In genomic region chr13:40996433-40997095, GRCh38 we compare ENCODE assay signal across 11 cellular contexts. TPM values are rescaled to one million over a fixed set of nuclear protein-coding genes. Genes with fewer than 3 reads are reported as not detected.
DNase-seq lines count a peak whose midpoint lies in the region; ATAC-seq, FAIRE-seq and TF ChIP-seq lines count a peak whose summit lies in the region.
"Had no signal": no experiment of that assay in that cellular context is flagged by ENCODE, and none has a peak within 500 bp of the region (broad histone marks: within the 10 kb centered on the region; RNA-seq: fewer than 3 reads in every experiment).

No MANE protein-coding gene starts in this region.

- H3K27me3 Mint-ChIP-seq in activated naive CD4-positive, alpha-beta T cell treated with anti-CD3 and anti-CD28 coated beads, Interleukin-2, amount 10 ng/mL, durations not matched to agents 7 days and 5 days, result no peaks in the 10 kb centered on the region
- no peaks in the 10 kb centered on the region for H3K27me3 Mint-ChIP-seq in stimulated activated naive B cell treated with anti-CD40 and anti-IgM and Interleukin-4, amounts not matched to agents 10 μg/mL and 1 μg/mL and 100 μg/mL, for 72 hours

- no peak for DNase-seq in activated naive CD4-positive, alpha-beta T cell treated with anti-CD3 and anti-CD28 coated beads, Interleukin-2, amount 10 ng/mL, durations not matched to agents 7 days and 5 days
- DNase-seq in activated naive CD4-positive, alpha-beta T cell treated with Interleukin-2 at 50 U/mL for 16 hours, result no peak
- DNase-seq in OCI-M1 (lab: John Stamatoyannopoulos, UW) (peak; percentile 58), K562 (ENCODE audit: extremely low read depth in 1 of 4, low spot score in 3 of 4) (no peak), erythroblast (lab: John Stamatoyannopoulos, UW) (no peak)
- DNase-seq in stimulated activated naive B cell treated with anti-CD40 and anti-IgM and Interleukin-4, amounts not matched to agents 10 μg/mL and 1 μg/mL and 100 μg/mL, for 72 hours, result no peak
- DNase-seq in activated CD4-positive, CD25-positive, alpha-beta regulatory T cell treated with anti-CD3 and anti-CD28 coated beads, Interleukin-2, amount 50 U/mL, for 72 hours, result no peak
- DNase-seq: effector CD4-positive, alpha-beta T cell; NCI-H1930; psoas muscle had no signal

- TF ChIP-seq POLR2A in K562 (conservative IDR thresholded peaks at IDR 0.05) (no peak), erythroblast (IDR thresholded peaks at IDR 0.05; ENCODE audit: low read length) (no peak)

- no peak for FAIRE-seq in K562 (lab: Jason Lieb, UNC)

- no peaks in the 10 kb centered on the region for H3K9me3 Mint-ChIP-seq in activated naive CD4-positive, alpha-beta T cell treated with anti-CD3 and anti-CD28 coated beads, Interleukin-2, amount 10 ng/mL, durations not matched to agents 7 days and 5 days
- no peaks in the 10 kb centered on the region for H3K9me3 Mint-ChIP-seq in stimulated activated naive B cell treated with anti-CD40 and anti-IgM and Interleukin-4, amounts not matched to agents 10 μg/mL and 1 μg/mL and 100 μg/mL, for 72 hours

- H3K4me1 Mint-ChIP-seq in activated naive CD4-positive, alpha-beta T cell treated with anti-CD3 and anti-CD28 coated beads, Interleukin-2, amount 10 ng/mL, durations not matched to agents 7 days and 5 days, result peaks cover 83% of the 10 kb centered on the region
- H3K4me1 Mint-ChIP-seq in stimulated activated naive B cell treated with anti-CD40 and anti-IgM and Interleukin-4, amounts not matched to agents 10 μg/mL and 1 μg/mL and 100 μg/mL, for 72 hours, result peaks cover 44 to 71% of the 10 kb centered on the region in 2 donors

- 68% methylated on average over 3 of the region's 5 CpGs for WGBS in K562 (ENCODE audit: insufficient coverage, low coverage, missing lambda C conversion rate)

- no peak overlapping the region for H3K9ac ChIP-seq in K562 (ENCODE audit: insufficient read depth in 1 of 2, low read depth in 2 of 2, low read length in 2 of 2)

- H4K20me1 ChIP-seq in K562 (replicated peaks; ENCODE audit: control insufficient read depth, insufficient read depth, low read length), result no peaks in the 10 kb centered on the region; the same call in 1 of the 2 replicates

- no peak for TF ChIP-seq RAD21 in K562 (CRISPR knock-in tag; conservative IDR thresholded peaks at IDR 0.05 in 1 of 2, IDR thresholded peaks at IDR 0.05 in 1 of 2)

- H3K4me2 ChIP-seq in K562 (ENCODE audit: insufficient read depth, low read length), result no peak overlapping the region

- H3K27ac Mint-ChIP-seq in activated naive CD4-positive, alpha-beta T cell treated with anti-CD3 and anti-CD28 coated beads, Interleukin-2, amount 10 ng/mL, durations not matched to agents 7 days and 5 days, result peak overlapping the region; percentile 68
- peak overlapping the region; percentile 10 for H3K27ac Mint-ChIP-seq in stimulated activated naive B cell treated with anti-CD40 and anti-IgM and Interleukin-4, amounts not matched to agents 10 μg/mL and 1 μg/mL and 100 μg/mL, for 72 hours

- in situ Hi-C loops in K562 (cut with MboI), result no loop called here

- peaks cover 99% of the 10 kb centered on the region for H3K79me2 ChIP-seq in K562 (ENCODE audit: control insufficient read depth, insufficient read depth, low read length)

- H3K9me3 ChIP-seq in K562 (replicated peaks; ENCODE audit: control insufficient read depth, insufficient read depth, low read depth, low read length), result peaks cover under 1% of the 10 kb centered on the region; the same call in 1 of the 2 replicates
- H3K9me3 ChIP-seq: psoas muscle had no signal

- H3K27me3 ChIP-seq in K562 (ENCODE audit: control insufficient read depth in 2 of 2, insufficient read depth in 2 of 2, low read length in 2 of 2), result no peaks in the 10 kb centered on the region

- POLR2A ChIA-PET in K562 (lab: Yijun Ruan, JAX), result no interaction called here

- no TSS peak for BruUV-seq in K562 (replicated peaks; lab: Mats Ljungman, UMichigan)

- H3K4me1 ChIP-seq in K562 (replicated peaks in 1 of 2; ENCODE audit: control insufficient read depth in 2 of 2, insufficient read depth in 2 of 2, low read length in 2 of 2), result peaks cover 0 to 25% of the 10 kb centered on the region in 2 experiments; a peak in 3 of 5 replicates

- H3K4me3 ChIP-seq in K562, result no peak overlapping the region
- H3K4me3 ChIP-seq: psoas muscle had no signal

- ATAC-seq in K562 (peak; percentile 43; the same call in 2 of the 3 replicates), GM21717 (IDR thresholded peaks at IDR 0.05; ENCODE audit: unreplicated experiment) (no peak)
- ATAC-seq in stimulated activated naive B cell treated with anti-CD40 and anti-IgM and Interleukin-4, amounts not matched to agents 10 μg/mL and 1 μg/mL and 100 μg/mL, for 72 hours (replicated peaks), result peak; percentile 39 to 41
- ATAC-seq: psoas muscle had no signal

- no peak overlapping the region for H3K4me3 Mint-ChIP-seq in activated naive CD4-positive, alpha-beta T cell treated with anti-CD3 and anti-CD28 coated beads, Interleukin-2, amount 10 ng/mL, durations not matched to agents 7 days and 5 days
- peak overlapping the region in 1 of 2 donors; percentile 35 for H3K4me3 Mint-ChIP-seq in stimulated activated naive B cell treated with anti-CD40 and anti-IgM and Interleukin-4, amounts not matched to agents 10 μg/mL and 1 μg/mL and 100 μg/mL, for 72 hours

- no peak overlapping the region for H2AFZ ChIP-seq in K562 (ENCODE audit: low read depth, low read length)

- H3K9me1 ChIP-seq in K562 (ENCODE audit: control insufficient read depth, insufficient read depth, low read length), result no peaks in the 10 kb centered on the region

- peaks cover 55% of the 10 kb centered on the region for H3K36me3 Mint-ChIP-seq in activated naive CD4-positive, alpha-beta T cell treated with anti-CD3 and anti-CD28 coated beads, Interleukin-2, amount 10 ng/mL, durations not matched to agents 7 days and 5 days
- H3K36me3 Mint-ChIP-seq in stimulated activated naive B cell treated with anti-CD40 and anti-IgM and Interleukin-4, amounts not matched to agents 10 μg/mL and 1 μg/mL and 100 μg/mL, for 72 hours, result peaks cover 28 to 42% of the 10 kb centered on the region in 2 donors

- intact Hi-C loops in K562 (cut with micrococcal nuclease), result no loop called here

- H3K27ac ChIP-seq in K562 (ENCODE audit: extremely low read depth, low read depth, low read length), result 0 out of 3 replicates have a peak overlapping the region, but pooled peaks have one; percentile 16
- H3K27ac ChIP-seq: psoas muscle had no signal

- TF ChIP-seq CTCF in K562 (IDR thresholded peaks at IDR 0.05 in 2 of 3, conservative IDR thresholded peaks at IDR 0.05 in 1 of 3; ENCODE audit: insufficient read depth in 2 of 3, low read depth in 1 of 3, low read length in 3 of 3), result no peak

- TF ChIP-seq EP300 in K562 (IDR thresholded peaks at IDR 0.05; ENCODE audit: low read length), result no peak

- peaks cover 41% of the 10 kb centered on the region for H3K36me3 ChIP-seq in K562 (ENCODE audit: control insufficient read depth, insufficient read depth, low read length)

- CTCF ChIA-PET in activated naive CD4-positive, alpha-beta T cell treated with anti-CD3 and anti-CD28 coated beads, Interleukin-2, amount 10 ng/mL, durations not matched to agents 7 days and 5 days (lab: Charles Lee), result no interaction called here
- CTCF ChIA-PET in K562 (lab: Yijun Ruan, JAX; ENCODE audit: low intra/inter-chr PET ratio), result no interaction called here

RNA-seq across cellular contexts. Expression of gene ELF1, which starts 22.6 kb away (rescaled TPM):
- 23.9 and 37.6 TPM in 2 replicates for total RNA-seq in K562 (2011; cell fraction: chromatin; rRNA removed; ENCODE audit: low replicate concordance)
- total RNA-seq in K562 (2011; cell fraction: nucleolus; rRNA removed), result 21.8 and 23.3 TPM in 2 replicates
- 22.6 and 28.2 TPM in 2 replicates for total RNA-seq in K562 (2011; cell fraction: nucleoplasm; rRNA removed)
- total RNA-seq in K562 (2014; rRNA removed) (25.3 and 27.6 TPM in 2 replicates), K562 (2014; rRNA removed; fragmentation: Illumina TruSeq; extraction: Trizol) (33.4 and 42.4 TPM in 2 replicates), K562 (2015; rRNA removed; fragmentation: Illumina TruSeq; extraction: Trizol) (27.6 and 30.4 TPM in 2 replicates), K562 (2021) (37.5 and 46.6 TPM in 2 replicates)
- polyA plus RNA-seq in K562 (2011; rRNA removed) (35.2 and 35.5 TPM in 2 replicates), K562 (2014; fragmentation: Illumina TruSeq; extraction: Trizol) (51.2 and 54.4 TPM in 2 replicates), K562 (2014; fragmentation: Nextera tagmentation; extraction: Ambion mirVana) (10 to 100 TPM; 30.4 to 36.8 TPM), K562 (2014; rRNA removed) (24.7 and 27.6 TPM in 2 replicates)
- polyA plus RNA-seq in K562 (2011; cell fraction: cytosol; rRNA removed), result 21.9 and 24.0 TPM in 2 replicates
- polyA plus RNA-seq in K562 (2011; cell fraction: nucleus; rRNA removed), result 18.7 and 20.7 TPM in 2 replicates
- 32.5 and 37.9 TPM in 2 replicates for polyA plus RNA-seq in K562 (2012)
- 52.2 and 62.7 TPM in 2 replicates for polyA minus RNA-seq in K562 (2011; rRNA and poly(A)+ RNA removed)
- 18.8 and 29.8 TPM in 2 replicates for polyA minus RNA-seq in K562 (2011; cell fraction: cytosol; rRNA and poly(A)+ RNA removed)
- polyA minus RNA-seq in K562 (2011; cell fraction: nucleus; rRNA and poly(A)+ RNA removed), result 23.0 and 28.3 TPM in 2 replicates
